Comparison of ENCODE assay signal across 24 cellular contexts in the genomic region with DNA sequence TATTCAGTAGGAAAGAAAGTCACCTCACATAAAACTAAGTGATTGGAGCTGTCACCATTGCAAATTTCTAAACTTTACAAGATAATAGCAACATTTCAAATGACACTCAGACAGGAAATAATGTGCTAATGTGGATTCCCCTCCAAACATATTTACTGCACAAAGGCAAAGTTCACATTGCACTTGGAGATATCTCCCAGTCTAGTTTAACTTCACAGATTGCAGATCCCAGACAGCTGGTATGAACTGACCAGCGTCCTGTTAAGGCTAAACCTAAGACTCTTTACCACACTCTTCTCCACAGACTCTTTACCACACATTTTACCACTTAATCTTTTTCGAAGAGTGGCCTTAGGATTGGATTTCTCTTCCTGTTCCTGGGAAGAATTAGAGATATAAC. TPM values are rescaled to one million over a fixed set of nuclear protein-coding genes. Genes with fewer than 3 reads are reported as not detected.
"Had no signal": no experiment of that assay in that cellular context is flagged by ENCODE, and none has a peak within 500 bp of the region (broad histone marks: within the 10 kb centered on the region; RNA-seq: fewer than 3 reads in every experiment).

No MANE protein-coding gene starts in this region.

- H3K9ac ChIP-seq: KMS-11 had no signal

- H3K27ac ChIP-seq: KMS-11, SJSA1, SK-N-MC had no signal

- H3K27me3 ChIP-seq: SJSA1 had no signal

- H3K27ac Mint-ChIP-seq: IgD-negative memory B cell had no signal

- H3K4me1 Mint-ChIP-seq: IgD-negative memory B cell had no signal

- H3K36me3 Mint-ChIP-seq: IgD-negative memory B cell had no signal

- DNase-seq: Kasumi-1, MM.1S, NCI-H1092 treated with DMSO at 0.1 percent for 48 hours, NCI-H1436 treated with DMSO at 0.1 percent for 48 hours, NCI-H1694, NCI-H187 treated with DMSO at 0.1 percent for 48 hours, NCI-H2029 treated with DMSO at 0.1 percent for 48 hours, NCI-H226, NCI-H446, NCI-H510A, NCI-H524 treated with DMSO at 0.1 percent for 48 hours, NCI-H69, NCI-H774, Right ventricle myocardium superior, RPMI8226, SIG-M5, SW 1271 had no signal

- H3K4me3 ChIP-seq: K562, SJSA1, SK-N-MC had no signal

- ATAC-seq: K562 had no signal

- H3K4me1 ChIP-seq: SJSA1 had no signal

- H3K9me3 ChIP-seq: SJSA1 had no signal

- H3K4me3 Mint-ChIP-seq: IgD-negative memory B cell had no signal

- H3K36me3 ChIP-seq: SJSA1 had no signal

RNA-seq across cellular contexts. Expression of a gene that starts 40.6 kb away (rescaled TPM):
- total RNA-seq: HT-29, K562, M059J, Right ventricle myocardium superior, SJSA1 had no signal
- polyA plus RNA-seq: IgD-negative memory B cell, K562 had no signal

RNA-seq across cellular contexts. Expression of a gene that starts 51.5 kb away (rescaled TPM):
- total RNA-seq: HT-29, M059J, Right ventricle myocardium superior, SJSA1 had no signal
- polyA plus RNA-seq: IgD-negative memory B cell, K562 had no signal
